2 cellular contexts compared by ENCODE assay signal in the genomic region with DNA sequence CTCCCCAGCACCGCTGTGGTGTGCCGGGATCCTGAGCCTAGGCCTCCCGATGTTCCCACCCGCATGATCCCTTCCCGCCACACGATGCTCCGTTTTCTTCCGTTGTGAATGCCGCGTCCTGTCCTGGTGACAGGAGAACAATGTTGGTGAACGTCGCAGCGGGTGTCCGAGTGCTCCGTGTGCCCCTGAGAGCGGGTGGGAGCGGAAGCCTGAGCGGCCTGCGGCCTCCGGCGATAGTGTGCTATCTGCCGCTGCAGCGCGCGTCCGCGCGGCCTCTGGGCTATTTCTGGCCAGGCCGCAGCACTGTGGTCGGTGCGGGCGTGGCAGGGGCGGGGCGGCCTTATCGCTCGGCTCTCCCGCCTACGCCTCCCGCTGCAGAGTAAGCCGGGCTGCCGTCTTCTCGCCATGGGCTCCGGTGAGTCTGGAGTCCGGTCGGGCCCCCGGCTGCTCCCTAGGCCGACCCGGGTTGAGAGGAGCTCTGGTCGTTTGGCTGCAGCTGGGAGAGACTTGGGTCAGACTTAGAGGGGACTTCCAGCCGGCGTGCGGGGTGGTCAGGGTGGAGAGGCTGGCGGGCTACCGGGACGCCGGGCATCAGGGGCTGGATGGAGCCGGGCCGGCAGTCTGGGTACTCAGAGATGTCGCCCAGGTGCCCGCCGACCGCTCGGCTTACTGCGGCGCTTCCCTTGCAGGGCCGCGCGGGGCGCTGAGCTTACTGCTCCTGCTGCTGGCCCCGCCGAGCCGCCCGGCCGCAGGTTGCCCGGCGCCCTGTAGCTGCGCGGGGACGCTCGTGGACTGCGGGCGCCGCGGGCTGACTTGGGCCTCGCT.
A peak's percentile ranks its signal among the peaks of the same experiment; 100 is the strongest.
TF ChIP-seq lines count a peak whose summit lies in the region.

TSS of gene GP1BB (plus strand) at position 375 of the 825 bp plus-strand sequence. CDS start at position 406, 31 bp downstream.

TF ChIP-seq in HEK293, 187 proteins besides CTCF, POLR2A, EP300 and RAD21 (continued from another document and continues in another):
- TF ChIP-seq, protein P1, sequence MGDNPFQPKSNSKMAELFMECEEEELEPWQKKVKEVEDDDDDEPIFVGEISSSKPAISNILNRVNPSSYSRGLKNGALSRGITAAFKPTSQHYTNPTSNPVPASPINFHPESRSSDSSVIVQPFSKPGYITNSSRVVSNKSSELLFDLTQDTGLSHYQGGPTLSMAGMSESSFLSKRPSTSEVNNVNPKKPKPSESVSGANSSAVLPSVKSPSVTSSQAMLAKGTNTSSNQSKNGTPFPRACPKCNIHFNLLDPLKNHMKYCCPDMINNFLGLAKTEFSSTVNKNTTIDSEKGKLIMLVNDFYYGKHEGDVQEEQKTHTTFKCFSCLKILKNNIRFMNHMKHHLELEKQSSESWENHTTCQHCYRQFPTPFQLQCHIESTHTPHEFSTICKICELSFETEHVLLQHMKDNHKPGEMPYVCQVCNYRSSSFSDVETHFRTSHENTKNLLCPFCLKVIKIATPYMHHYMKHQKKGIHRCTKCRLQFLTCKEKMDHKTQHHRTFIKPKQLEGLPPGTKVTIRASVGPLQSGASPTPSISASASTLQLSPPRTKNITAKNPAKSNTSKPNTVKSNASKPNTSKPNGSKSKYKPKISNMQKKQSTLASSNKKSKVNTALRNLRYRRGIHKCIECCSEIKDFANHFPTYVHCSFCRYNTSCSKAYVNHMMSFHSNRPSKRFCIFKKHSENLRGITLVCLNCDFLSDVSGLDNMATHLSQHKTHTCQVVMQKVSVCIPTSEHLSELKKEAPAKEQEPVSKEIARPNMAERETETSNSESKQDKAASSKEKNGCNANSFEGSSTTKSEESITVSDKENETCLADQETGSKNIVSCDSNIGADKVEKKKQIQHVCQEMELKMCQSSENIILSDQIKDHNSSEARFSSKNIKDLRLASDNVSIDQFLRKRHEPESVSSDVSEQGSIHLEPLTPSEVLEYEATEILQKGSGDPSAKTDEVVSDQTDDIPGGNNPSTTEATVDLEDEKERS (tag by site-specific recombination; IDR thresholded peaks at IDR 0.05): no peak
- TF ChIP-seq WT1 (tag by site-specific recombination; IDR thresholded peaks at IDR 0.05) (no peak), REST (tag by site-specific recombination; IDR thresholded peaks at IDR 0.05) (no peak), ZSCAN5A (tag by site-specific recombination; IDR thresholded peaks at IDR 0.05) (no peak), ZNF76 (tag by site-specific recombination; IDR thresholded peaks at IDR 0.05; ENCODE audit: borderline replicate concordance, low read depth) (no peak), KLF1 (tag by site-specific recombination; IDR thresholded peaks at IDR 0.05) (0 out of 2 replicates have a peak, but pooled peaks have one; percentile 11), SP2 (tag by site-specific recombination; IDR thresholded peaks at IDR 0.05) (no peak), ZNF639 (tag by site-specific recombination; IDR thresholded peaks at IDR 0.05) (no peak), TRIM28 (IDR thresholded peaks at IDR 0.05; ENCODE audit: borderline replicate concordance, low read length) (0 out of 2 replicates have a peak, but pooled peaks have one; percentile 21)

TF ChIP-seq in WTC11, 78 proteins besides CTCF, POLR2A, EP300 and RAD21 (continued from another document and continues in another):
- TF ChIP-seq, protein P2, sequence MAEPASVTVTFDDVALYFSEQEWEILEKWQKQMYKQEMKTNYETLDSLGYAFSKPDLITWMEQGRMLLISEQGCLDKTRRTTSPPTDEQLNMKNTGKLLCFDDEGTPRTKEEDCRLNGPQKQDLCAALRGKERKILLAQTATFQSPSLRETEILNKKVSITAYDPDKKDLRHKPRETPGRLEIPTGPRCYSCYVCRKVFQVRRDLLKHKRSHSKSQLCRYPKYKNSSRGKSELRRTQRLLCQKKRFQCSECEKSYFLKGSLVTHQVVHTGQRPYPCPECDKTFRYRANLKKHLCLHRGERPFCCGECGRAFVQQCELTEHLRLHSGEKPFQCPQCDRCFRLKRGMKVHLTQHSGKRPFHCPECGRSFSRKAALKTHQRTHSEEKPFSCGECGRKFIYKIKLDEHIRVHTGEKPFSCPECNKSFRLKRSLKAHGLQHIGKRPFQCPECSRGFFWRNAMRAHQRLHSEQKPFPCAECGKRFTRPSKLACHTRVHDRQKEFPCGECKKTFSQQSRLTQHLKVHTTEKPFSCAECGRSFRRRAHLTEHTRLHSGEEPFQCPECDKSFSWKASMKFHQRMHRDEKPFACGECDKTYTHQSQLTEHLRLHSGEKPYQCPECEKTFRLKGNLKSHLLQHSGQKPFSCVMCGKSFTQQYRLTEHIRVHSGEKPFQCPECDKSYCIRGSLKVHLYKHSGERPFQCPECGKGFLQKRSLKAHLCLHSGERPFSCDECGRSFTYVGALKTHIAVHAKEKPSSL (CRISPR knock-in tag; conservative IDR thresholded peaks at IDR 0.05): no peak
- TF ChIP-seq ESRRA (CRISPR knock-in tag; IDR thresholded peaks at IDR 0.05; ENCODE audit: borderline replicate concordance) (no peak), FOXP1 (CRISPR knock-in tag; IDR thresholded peaks at IDR 0.05; ENCODE audit: borderline replicate concordance) (no peak), EMX1 (CRISPR knock-in tag; IDR thresholded peaks at IDR 0.05) (no peak), E2F5 (CRISPR knock-in tag; IDR thresholded peaks at IDR 0.05) (no peak), ATF6 (CRISPR knock-in tag; IDR thresholded peaks at IDR 0.05) (no peak), NR1H2 (CRISPR knock-in tag; IDR thresholded peaks at IDR 0.05) (no peak), SMAD3 (CRISPR knock-in tag; IDR thresholded peaks at IDR 0.05; ENCODE audit: borderline replicate concordance) (no peak), CDX4 (CRISPR knock-in tag; IDR thresholded peaks at IDR 0.05; ENCODE audit: borderline replicate concordance) (no peak), ZNF396 (CRISPR knock-in tag; IDR thresholded peaks at IDR 0.05; ENCODE audit: borderline replicate concordance) (no peak), CBFB (CRISPR knock-in tag; IDR thresholded peaks at IDR 0.05; ENCODE audit: low read depth) (no peak), GTF2I (CRISPR knock-in tag; conservative IDR thresholded peaks at IDR 0.05) (no peak), NR2C2 (CRISPR knock-in tag; IDR thresholded peaks at IDR 0.05) (no peak), ELF4 (CRISPR knock-in tag; IDR thresholded peaks at IDR 0.05; ENCODE audit: low read depth) (no peak), GABPB1 (CRISPR knock-in tag; IDR thresholded peaks at IDR 0.05) (no peak), ZNF232 (CRISPR knock-in tag; IDR thresholded peaks at IDR 0.05) (no peak), MLX (CRISPR knock-in tag; IDR thresholded peaks at IDR 0.05) (no peak), MAX (CRISPR knock-in tag; IDR thresholded peaks at IDR 0.05) (peak; percentile 55), ZNF671 (CRISPR knock-in tag; IDR thresholded peaks at IDR 0.05) (no peak)
- TF ChIP-seq, protein P3, sequence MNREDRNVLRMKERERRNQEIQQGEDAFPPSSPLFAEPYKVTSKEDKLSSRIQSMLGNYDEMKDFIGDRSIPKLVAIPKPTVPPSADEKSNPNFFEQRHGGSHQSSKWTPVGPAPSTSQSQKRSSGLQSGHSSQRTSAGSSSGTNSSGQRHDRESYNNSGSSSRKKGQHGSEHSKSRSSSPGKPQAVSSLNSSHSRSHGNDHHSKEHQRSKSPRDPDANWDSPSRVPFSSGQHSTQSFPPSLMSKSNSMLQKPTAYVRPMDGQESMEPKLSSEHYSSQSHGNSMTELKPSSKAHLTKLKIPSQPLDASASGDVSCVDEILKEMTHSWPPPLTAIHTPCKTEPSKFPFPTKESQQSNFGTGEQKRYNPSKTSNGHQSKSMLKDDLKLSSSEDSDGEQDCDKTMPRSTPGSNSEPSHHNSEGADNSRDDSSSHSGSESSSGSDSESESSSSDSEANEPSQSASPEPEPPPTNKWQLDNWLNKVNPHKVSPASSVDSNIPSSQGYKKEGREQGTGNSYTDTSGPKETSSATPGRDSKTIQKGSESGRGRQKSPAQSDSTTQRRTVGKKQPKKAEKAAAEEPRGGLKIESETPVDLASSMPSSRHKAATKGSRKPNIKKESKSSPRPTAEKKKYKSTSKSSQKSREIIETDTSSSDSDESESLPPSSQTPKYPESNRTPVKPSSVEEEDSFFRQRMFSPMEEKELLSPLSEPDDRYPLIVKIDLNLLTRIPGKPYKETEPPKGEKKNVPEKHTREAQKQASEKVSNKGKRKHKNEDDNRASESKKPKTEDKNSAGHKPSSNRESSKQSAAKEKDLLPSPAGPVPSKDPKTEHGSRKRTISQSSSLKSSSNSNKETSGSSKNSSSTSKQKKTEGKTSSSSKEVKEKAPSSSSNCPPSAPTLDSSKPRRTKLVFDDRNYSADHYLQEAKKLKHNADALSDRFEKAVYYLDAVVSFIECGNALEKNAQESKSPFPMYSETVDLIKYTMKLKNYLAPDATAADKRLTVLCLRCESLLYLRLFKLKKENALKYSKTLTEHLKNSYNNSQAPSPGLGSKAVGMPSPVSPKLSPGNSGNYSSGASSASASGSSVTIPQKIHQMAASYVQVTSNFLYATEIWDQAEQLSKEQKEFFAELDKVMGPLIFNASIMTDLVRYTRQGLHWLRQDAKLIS (CRISPR knock-in tag; IDR thresholded peaks at IDR 0.05; ENCODE audit: borderline replicate concordance): no peak
- TF ChIP-seq, protein P4, sequence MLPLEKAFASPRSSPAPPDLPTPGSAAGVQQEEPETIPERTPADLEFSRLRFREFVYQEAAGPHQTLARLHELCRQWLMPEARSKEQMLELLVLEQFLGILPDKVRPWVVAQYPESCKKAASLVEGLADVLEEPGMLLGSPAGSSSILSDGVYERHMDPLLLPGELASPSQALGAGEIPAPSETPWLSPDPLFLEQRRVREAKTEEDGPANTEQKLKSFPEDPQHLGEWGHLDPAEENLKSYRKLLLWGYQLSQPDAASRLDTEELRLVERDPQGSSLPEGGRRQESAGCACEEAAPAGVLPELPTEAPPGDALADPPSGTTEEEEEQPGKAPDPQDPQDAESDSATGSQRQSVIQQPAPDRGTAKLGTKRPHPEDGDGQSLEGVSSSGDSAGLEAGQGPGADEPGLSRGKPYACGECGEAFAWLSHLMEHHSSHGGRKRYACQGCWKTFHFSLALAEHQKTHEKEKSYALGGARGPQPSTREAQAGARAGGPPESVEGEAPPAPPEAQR (CRISPR knock-in tag; IDR thresholded peaks at IDR 0.05): no peak
- TF ChIP-seq, protein P5, sequence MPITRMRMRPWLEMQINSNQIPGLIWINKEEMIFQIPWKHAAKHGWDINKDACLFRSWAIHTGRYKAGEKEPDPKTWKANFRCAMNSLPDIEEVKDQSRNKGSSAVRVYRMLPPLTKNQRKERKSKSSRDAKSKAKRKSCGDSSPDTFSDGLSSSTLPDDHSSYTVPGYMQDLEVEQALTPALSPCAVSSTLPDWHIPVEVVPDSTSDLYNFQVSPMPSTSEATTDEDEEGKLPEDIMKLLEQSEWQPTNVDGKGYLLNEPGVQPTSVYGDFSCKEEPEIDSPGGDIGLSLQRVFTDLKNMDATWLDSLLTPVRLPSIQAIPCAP (CRISPR knock-in tag; IDR thresholded peaks at IDR 0.05): peak; percentile 49; the same call in 1 of the 2 replicates
